ENCODE assay signal across 8 cellular contexts in the genomic region with DNA sequence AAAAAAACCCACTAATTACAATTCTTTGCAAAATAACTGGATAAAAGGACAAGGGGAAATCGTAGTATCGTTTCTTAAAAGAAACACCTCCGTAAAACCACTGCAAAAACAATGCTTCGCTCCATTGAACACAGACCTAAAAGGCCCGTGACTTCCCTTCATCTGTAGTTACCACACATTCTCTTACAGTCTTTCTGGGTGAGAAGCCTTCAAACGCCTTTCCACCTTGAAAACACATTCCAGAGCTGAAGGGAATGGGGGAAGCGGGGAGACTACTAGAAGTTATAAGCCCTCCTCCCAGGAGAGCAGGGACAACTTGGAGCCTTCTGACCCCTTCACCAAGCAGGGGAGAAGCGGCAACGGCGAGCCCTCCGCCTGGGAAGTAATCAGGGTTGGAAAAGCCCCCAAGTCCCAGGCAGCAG.
DNase-seq lines count a peak whose midpoint lies in the region; ATAC-seq and TF ChIP-seq lines count a peak whose summit lies in the region.

No MANE protein-coding gene starts in this region.

- peaks cover 11% of the 10 kb centered on the region; the same call in 1 of the 2 replicates for H3F3A ChIP-seq in DOHH2 (ENCODE audit: control insufficient read depth, insufficient read depth)
- H3F3A ChIP-seq in SU-DHL-6 (ENCODE audit: insufficient read depth): peaks cover 16% of the 10 kb centered on the region

- peaks cover 22% of the 10 kb centered on the region for H3K4me1 ChIP-seq in DOHH2 (ENCODE audit: control insufficient read depth, low read length)
- H3K4me1 ChIP-seq in mucosa of rectum (ENCODE audit: control insufficient read depth in 2 of 2, insufficient read depth in 2 of 2, low read length in 2 of 2): peaks cover 6 to 9% of the 10 kb centered on the region in 2 donors

- H3K9me2 ChIP-seq in DOHH2 (replicated peaks; ENCODE audit: control insufficient read depth, low read length) (no peaks in the 10 kb centered on the region), SU-DHL-6 (replicated peaks; ENCODE audit: insufficient read depth, low read length) (no peaks in the 10 kb centered on the region)

- H3K27ac ChIP-seq in DOHH2 (ENCODE audit: low read depth, low read length) (peak overlapping the region; percentile 60), SU-DHL-6 (ENCODE audit: low read depth, low read length) (no peak overlapping the region), epithelial cell of prostate (peak overlapping the region; percentile 51), mucosa of rectum (ENCODE audit: low read depth in 2 of 2, low read length in 2 of 2) (peak overlapping the region; percentile 77 to 78)

- ATAC-seq in GM19372 (IDR thresholded peaks at IDR 0.05; ENCODE audit: low read depth, unreplicated experiment) (peak; percentile 2), HG03354 (IDR thresholded peaks at IDR 0.05; ENCODE audit: poor library complexity, severe bottlenecking, unreplicated experiment) (peak; percentile 43)

- TF ChIP-seq CTCF in DOHH2 (IDR thresholded peaks at IDR 0.05; ENCODE audit: low read depth, low read length, poor library complexity, severe bottlenecking) (no peak), SU-DHL-6 (IDR thresholded peaks at IDR 0.05; ENCODE audit: insufficient read depth, low read length, poor library complexity, severe bottlenecking) (no peak)

- no peak for DNase-seq in epithelial cell of prostate (ENCODE audit: low read depth, low spot score)
- no peak for DNase-seq in SHP77 (lab: John Stamatoyannopoulos, UW)
- DNase-seq in NCI-H1048 (lab: John Stamatoyannopoulos, UW): no peak

- H3K9me3 ChIP-seq in DOHH2 (ENCODE audit: control insufficient read depth, insufficient read depth, low read length) (no peaks in the 10 kb centered on the region), SU-DHL-6 (ENCODE audit: insufficient read depth, low read length) (no peaks in the 10 kb centered on the region), mucosa of rectum (ENCODE audit: control insufficient read depth in 2 of 2, low read length in 2 of 2) (no peaks in the 10 kb centered on the region)

- peak overlapping the region; percentile 71 for H2AFZ ChIP-seq in SU-DHL-6 (ENCODE audit: low read depth, low read length, severe bottlenecking)

- H3K4me3 ChIP-seq in DOHH2 (ENCODE audit: low read length) (peak overlapping the region; percentile 90), SU-DHL-6 (ENCODE audit: insufficient read depth, low read length, poor library complexity, severe bottlenecking) (peak overlapping the region; percentile 86), mucosa of rectum (ENCODE audit: low read length in 2 of 2) (peak overlapping the region; percentile 91 to 97)

- H3K79me2 ChIP-seq in DOHH2 (ENCODE audit: control insufficient read depth, low read length) (peaks cover 43% of the 10 kb centered on the region), SU-DHL-6 (ENCODE audit: insufficient read depth, low read length) (no peaks in the 10 kb centered on the region)

- H3K9ac ChIP-seq in SU-DHL-6 (ENCODE audit: low read length) (peak overlapping the region; percentile 72), mucosa of rectum (ENCODE audit: low read depth in 1 of 2, low read length in 2 of 2) (peak overlapping the region; percentile 89 to 95)

- H3K4me2 ChIP-seq in DOHH2 (ENCODE audit: low read length) (peak overlapping the region; percentile 91), SU-DHL-6 (ENCODE audit: low read depth, low read length, poor library complexity, severe bottlenecking) (peak overlapping the region; percentile 75)

- no peaks in the 10 kb centered on the region for H4K20me1 ChIP-seq in DOHH2 (ENCODE audit: control insufficient read depth, insufficient read depth, low read depth, low read length)
- H4K20me1 ChIP-seq in SU-DHL-6 (ENCODE audit: low read depth, low read length): peaks cover 11% of the 10 kb centered on the region

- H3K36me3 ChIP-seq in DOHH2 (ENCODE audit: control insufficient read depth, low read length) (peaks cover 5% of the 10 kb centered on the region; the same call in 1 of the 2 replicates), SU-DHL-6 (ENCODE audit: low read length) (no peaks in the 10 kb centered on the region), mucosa of rectum (ENCODE audit: control insufficient read depth in 2 of 2, insufficient read depth in 2 of 2, low read length in 2 of 2) (no peaks in the 10 kb centered on the region)

- H3K27me3 ChIP-seq in DOHH2 (ENCODE audit: control insufficient read depth, low read length) (no peaks in the 10 kb centered on the region), SU-DHL-6 (ENCODE audit: low read length) (no peaks in the 10 kb centered on the region), mucosa of rectum (ENCODE audit: control insufficient read depth in 2 of 2, insufficient read depth in 2 of 2, low read length in 2 of 2) (no peaks in the 10 kb centered on the region)
